In the genomic region with DNA sequence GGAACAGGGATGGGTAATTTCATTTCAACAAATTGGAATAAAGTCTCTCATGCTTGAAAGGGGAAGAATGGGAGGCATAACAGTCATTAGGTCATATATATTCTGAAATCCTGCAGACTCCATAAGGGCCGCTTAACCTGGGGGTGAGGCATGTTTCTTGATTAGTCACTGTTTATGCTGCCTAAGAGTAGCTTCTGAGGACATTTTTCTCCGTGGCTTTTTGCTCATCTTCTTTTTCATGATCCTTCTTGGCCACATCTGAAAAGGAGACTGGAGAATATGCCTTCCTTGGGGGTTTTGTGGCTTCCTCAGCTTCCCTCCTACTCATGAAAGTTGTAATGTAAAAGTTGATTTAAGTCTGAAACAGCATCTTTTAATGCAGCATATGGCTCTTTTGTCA, we compare ENCODE assay signal across 15 cellular contexts. TPM values are rescaled to one million over a fixed set of nuclear protein-coding genes. Genes with fewer than 3 reads are reported as not detected.
DNase-seq lines count a peak whose midpoint lies in the region; ATAC-seq and TF ChIP-seq lines count a peak whose summit lies in the region.
"Had no signal": no experiment of that assay in that cellular context is flagged by ENCODE, and none has a peak within 500 bp of the region (broad histone marks: within the 10 kb centered on the region; RNA-seq: fewer than 3 reads in every experiment).

No MANE protein-coding gene starts in this region.

- H3K79me2 ChIP-seq in Loucy (ENCODE audit: insufficient read depth, low read length), result no peaks in the 10 kb centered on the region

- H3K36me3 ChIP-seq in Loucy (ENCODE audit: insufficient read depth, low read length), result no peaks in the 10 kb centered on the region
- H3K36me3 ChIP-seq in spleen, result no peaks in the 10 kb centered on the region
- H3K36me3 ChIP-seq in mucosa of descending colon (ENCODE audit: low read depth), result no peaks in the 10 kb centered on the region

- H3K9me2 ChIP-seq in Loucy (replicated peaks; ENCODE audit: low read depth, low read length), result no peaks in the 10 kb centered on the region

- no peaks in the 10 kb centered on the region for H3F3A ChIP-seq in Loucy (ENCODE audit: low read depth)

- H3K4me2 ChIP-seq in Loucy (ENCODE audit: low read depth, low read length, poor library complexity, severe bottlenecking), result peak overlapping the region; percentile 8

- no peaks in the 10 kb centered on the region for H3K36me3 Mint-ChIP-seq in activated T-cell treated with anti-CD3 and anti-CD28 coated beads, Interleukin-2, amount 50 U/mL, for 4 hours (ENCODE audit: insufficient read depth)
- no peaks in the 10 kb centered on the region for H3K36me3 Mint-ChIP-seq in activated naive CD8-positive, alpha-beta T cell treated with anti-CD3 and anti-CD28 coated beads, Interleukin-2, amount 50 U/mL, for 24 hours (ENCODE audit: low read depth)
- H3K36me3 Mint-ChIP-seq: CD14-positive monocyte had no signal

- no peak overlapping the region for H3K9ac ChIP-seq in Loucy (ENCODE audit: low read depth, low read length, poor library complexity, severe bottlenecking)

- peak; percentile 48 to 51 for ATAC-seq in activated T-cell treated with anti-CD3 and anti-CD28 coated beads, Interleukin-2, amount 50 U/mL, for 4 hours
- peak; percentile 66 for ATAC-seq in activated naive CD8-positive, alpha-beta T cell treated with anti-CD3 and anti-CD28 coated beads, Interleukin-2, amount 50 U/mL, for 24 hours
- ATAC-seq in GM18498 (IDR thresholded peaks at IDR 0.05; ENCODE audit: unreplicated experiment) (no peak), mucosa of descending colon (no peak)
- ATAC-seq: K562 had no signal

- no peak for TF ChIP-seq POLR2A in spleen (IDR thresholded peaks at IDR 0.05)

- 33 to 51% (median 43%) methylated on average over 2 of the region's 2 CpGs for WGBS in spleen, 5 donors

- peaks cover 28% of the 10 kb centered on the region for H3K27me3 Mint-ChIP-seq in activated T-cell treated with anti-CD3 and anti-CD28 coated beads, Interleukin-2, amount 50 U/mL, for 4 hours (ENCODE audit: low read depth)
- H3K27me3 Mint-ChIP-seq in activated naive CD8-positive, alpha-beta T cell treated with anti-CD3 and anti-CD28 coated beads, Interleukin-2, amount 50 U/mL, for 24 hours, result peaks cover 18% of the 10 kb centered on the region

- no peaks in the 10 kb centered on the region for H3K4me1 Mint-ChIP-seq in activated T-cell treated with anti-CD3 and anti-CD28 coated beads, Interleukin-2, amount 50 U/mL, for 4 hours (ENCODE audit: low read depth)
- H3K4me1 Mint-ChIP-seq in activated naive CD8-positive, alpha-beta T cell treated with anti-CD3 and anti-CD28 coated beads, Interleukin-2, amount 50 U/mL, for 24 hours, result peaks cover 4% of the 10 kb centered on the region
- H3K4me1 Mint-ChIP-seq: CD14-positive monocyte had no signal

- no peak overlapping the region for H3K27ac ChIP-seq in spleen

- H3K27me3 ChIP-seq in Loucy (ENCODE audit: insufficient read depth, low read length, poor library complexity, severe bottlenecking), result no peaks in the 10 kb centered on the region
- no peaks in the 10 kb centered on the region for H3K27me3 ChIP-seq in spleen (replicated peaks in 1 of 7)

- intact Hi-C loops in spleen (cut with DNase I; ENCODE audit: low total_unique reads) (no loop called here), mucosa of descending colon (cut with DNase I, micrococcal nuclease) (no loop called here)

- H3K4me3 Mint-ChIP-seq in activated T-cell treated with anti-CD3 and anti-CD28 coated beads, Interleukin-2, amount 50 U/mL, for 4 hours, result no peak overlapping the region
- no peak overlapping the region for H3K4me3 Mint-ChIP-seq in activated naive CD8-positive, alpha-beta T cell treated with anti-CD3 and anti-CD28 coated beads, Interleukin-2, amount 50 U/mL, for 24 hours
- H3K4me3 Mint-ChIP-seq: CD14-positive monocyte had no signal

- H3K9me3 ChIP-seq in Loucy (ENCODE audit: insufficient read depth, low read depth, low read length) (no peaks in the 10 kb centered on the region), spleen (no peaks in the 10 kb centered on the region), mucosa of descending colon (no peaks in the 10 kb centered on the region)

- H3K4me1 ChIP-seq in Loucy (ENCODE audit: insufficient read depth, low read length, poor library complexity, severe bottlenecking), result peaks cover 15% of the 10 kb centered on the region
- no peaks in the 10 kb centered on the region for H3K4me1 ChIP-seq in spleen
- no peaks in the 10 kb centered on the region for H3K4me1 ChIP-seq in mucosa of descending colon (ENCODE audit: low read depth)

- H4K20me1 ChIP-seq in Loucy (ENCODE audit: insufficient read depth, low read length, poor library complexity, severe bottlenecking), result no peaks in the 10 kb centered on the region

- no peak for DNase-seq in activated T-cell treated with anti-CD3 and anti-CD28 coated beads, Interleukin-2, amount 50 U/mL, for 4 hours
- DNase-seq in activated T-cell treated with anti-CD3 and anti-CD28 coated beads, Interleukin-2, amount 50 U/mL, for 48 hours, result no peak
- no peak for DNase-seq in activated naive CD8-positive, alpha-beta T cell treated with anti-CD3 and anti-CD28 coated beads, Interleukin-2, amount 50 U/mL, for 24 hours
- DNase-seq in spleen (no peak), mucosa of descending colon (no peak)
- DNase-seq: ACHN, DMS79 treated with DMSO at 0.1 percent for 48 hours, NCI-H1105 treated with DMSO at 0.1 percent for 48 hours, NCI-H1694, NCI-H2081 treated with DMSO at 0.1 percent for 48 hours, SHP77 treated with DMSO at 0.1 percent for 48 hours had no signal

- no peak overlapping the region for H3K4me3 ChIP-seq in Loucy (ENCODE audit: low read length, poor library complexity, severe bottlenecking)
- H3K4me3 ChIP-seq in spleen, result no peak overlapping the region
- H3K4me3 ChIP-seq in mucosa of descending colon, result no peak overlapping the region
- H3K4me3 ChIP-seq: K562 had no signal

- H2AFZ ChIP-seq in Loucy (ENCODE audit: low read length), result no peak overlapping the region

- no peaks in the 10 kb centered on the region for H3K9me3 Mint-ChIP-seq in activated T-cell treated with anti-CD3 and anti-CD28 coated beads, Interleukin-2, amount 50 U/mL, for 4 hours
- H3K9me3 Mint-ChIP-seq in activated naive CD8-positive, alpha-beta T cell treated with anti-CD3 and anti-CD28 coated beads, Interleukin-2, amount 50 U/mL, for 24 hours, result no peaks in the 10 kb centered on the region

- H3K27ac Mint-ChIP-seq in activated naive CD8-positive, alpha-beta T cell treated with anti-CD3 and anti-CD28 coated beads, Interleukin-2, amount 50 U/mL, for 24 hours, result no peak overlapping the region

- TF ChIP-seq CTCF in Loucy (conservative IDR thresholded peaks at IDR 0.05; ENCODE audit: low read length) (no peak), spleen (IDR thresholded peaks at IDR 0.05 in 8 of 11, conservative IDR thresholded peaks at IDR 0.05 in 3 of 11) (no peak), mucosa of descending colon (IDR thresholded peaks at IDR 0.05) (no peak)

RNA-seq across cellular contexts. Expression of a gene that starts 20.0 kb away (rescaled TPM):
- under 1 TPM; 0.16 to 0.38 (median 0.20) TPM for total RNA-seq in activated T-cell treated with anti-CD3 and anti-CD28 coated beads, Interleukin-2, amount 50 U/mL, for 4 hours
- total RNA-seq in spleen (1 to 10 TPM in 1 of 7 donors, under 1 TPM in 6; 0.20 to 1.2 (median 0.77) TPM), mucosa of descending colon (1 to 10 TPM in 1 of 3 donors, under 1 TPM in 2; 0.49 to 1.0 (median 0.57) TPM)
- under 1 TPM; 0.20 to 0.62 (median 0.29) TPM for polyA plus RNA-seq in spleen
- polyA plus RNA-seq: CD14-positive monocyte had no signal

Comparison
In these comparisons a context has a peak if more than half of its experiments do, and no peak if none do; other contexts are left out.
1. ATAC-seq: peak in activated T-cell treated with anti-CD3 and anti-CD28 coated beads, Interleukin-2, amount 50 U/mL, for 4 hours (2 of 2) and activated naive CD8-positive, alpha-beta T cell treated with anti-CD3 and anti-CD28 coated beads, Interleukin-2, amount 50 U/mL, for 24 hours (single experiment); none in GM18498 (single experiment) and mucosa of descending colon (single experiment).